In the genomic region with DNA sequence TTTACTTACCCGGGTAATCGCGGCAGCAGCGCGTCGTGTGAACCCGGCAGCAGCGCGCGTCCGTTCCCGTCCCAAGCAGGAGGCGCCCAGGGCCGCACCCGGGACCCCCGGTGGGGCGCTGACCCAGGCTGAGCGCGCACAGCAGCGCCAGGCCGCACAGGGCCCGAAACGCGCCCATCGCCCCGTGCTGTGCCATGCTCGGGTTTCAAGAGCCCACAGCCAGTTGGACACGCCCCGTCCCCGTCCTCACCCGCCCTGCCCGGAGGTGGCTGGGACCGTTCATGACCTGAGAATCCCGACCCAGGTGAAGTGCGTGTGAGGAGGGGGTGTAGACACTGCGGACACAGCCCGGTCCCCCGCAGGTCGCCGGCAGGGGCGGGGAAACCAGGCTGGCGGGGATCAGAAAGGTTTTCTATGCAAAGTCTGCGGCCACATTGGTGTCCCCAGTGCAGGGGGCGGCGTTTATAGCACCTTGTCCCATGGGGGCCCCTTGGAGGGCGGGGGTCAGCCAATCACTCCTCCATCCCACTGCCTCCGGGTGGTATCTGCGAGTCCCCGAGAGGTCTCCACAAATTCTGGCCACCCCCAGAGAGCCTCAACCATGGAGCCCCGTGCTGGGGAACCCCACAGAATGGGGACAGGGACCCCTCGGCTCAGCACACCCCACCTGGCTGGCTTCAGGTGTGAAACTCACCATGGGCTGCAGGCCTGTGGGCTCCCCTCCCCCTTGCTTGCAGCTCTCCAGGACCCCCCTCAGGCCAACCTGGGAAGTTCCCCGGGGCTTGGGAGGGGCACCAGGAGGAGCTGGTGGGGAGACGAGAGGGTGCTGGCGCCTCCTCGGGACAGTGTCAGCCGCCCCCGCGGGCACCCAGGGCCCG, we compare ENCODE assay signal across 9 cellular contexts. TPM values are rescaled to one million over a fixed set of nuclear protein-coding genes. Genes with fewer than 3 reads are reported as not detected.
DNase-seq lines count a peak whose midpoint lies in the region; ATAC-seq and TF ChIP-seq lines count a peak whose summit lies in the region.
"Had no signal": no experiment of that assay in that cellular context is flagged by ENCODE, and none has a peak within 500 bp of the region (broad histone marks: within the 10 kb centered on the region; RNA-seq: fewer than 3 reads in every experiment).

A gene with protein sequence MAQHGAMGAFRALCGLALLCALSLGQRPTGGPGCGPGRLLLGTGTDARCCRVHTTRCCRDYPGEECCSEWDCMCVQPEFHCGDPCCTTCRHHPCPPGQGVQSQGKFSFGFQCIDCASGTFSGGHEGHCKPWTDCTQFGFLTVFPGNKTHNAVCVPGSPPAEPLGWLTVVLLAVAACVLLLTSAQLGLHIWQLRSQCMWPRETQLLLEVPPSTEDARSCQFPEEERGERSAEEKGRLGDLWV (minus strand): TSS at position 217 of the 878 bp plus-strand sequence. CDS start 21 bp downstream, at position 196.

- no peak for TF ChIP-seq CTCF in heart left ventricle (IDR thresholded peaks at IDR 0.05)

- peaks cover 8 to 49% (median 21%) of the 10 kb centered on the region in 9 donors for H3K27me3 ChIP-seq in heart left ventricle

- 7 to 22% (median 12%) methylated on average over 36 to 59 of the region's 59 CpGs for WGBS in heart left ventricle, 4 donors

- H3K9me3 ChIP-seq in heart left ventricle: no peaks in the 10 kb centered on the region
- H3K9me3 ChIP-seq: A549 had no signal

- H3K4me3 ChIP-seq in heart left ventricle: peak within 1 kb of the TSS in 10 of 12 donors; percentile 11 to 49 (median 32)
- H3K4me3 ChIP-seq: A549 had no signal

- H3K36me3 ChIP-seq in heart left ventricle: no peaks in the 10 kb centered on the region

- no peak within 1 kb of the TSS for H3K27ac ChIP-seq in heart left ventricle
- H3K27ac ChIP-seq: A549 had no signal

- peak; percentile 51 for DNase-seq in NCI-H146 (lab: John Stamatoyannopoulos, UW)
- DNase-seq in NCI-H146 treated with DMSO at 0.1 percent for 48 hours (lab: John Stamatoyannopoulos, UW; ENCODE audit: unreplicated experiment): no peak
- DNase-seq in activated CD4-positive, alpha-beta T cell treated with anti-CD3 and anti-CD28 coated beads, Interleukin-2, amount 50 U/mL, for 1 hour: peak; percentile 42
- DNase-seq in heart left ventricle: peak in 4 of 5 donors; percentile 9 to 64 (median 31)
- peak; percentile 46 for DNase-seq in stimulated activated CD4-positive, alpha-beta T cell treated with anti-CD3 and anti-CD28 coated beads, Interleukin-1b, Interleukin-23, amount 100 ng/mL, for 48 hours
- no peak for DNase-seq in NCI-H1436 (lab: John Stamatoyannopoulos, UW)
- DNase-seq in dedifferentiated amniotic fluid mesenchymal stem cell (ENCODE audit: extremely low spot score): no peak
- DNase-seq in OCI-M1 (lab: John Stamatoyannopoulos, UW): no peak

- intact Hi-C loops in heart left ventricle (cut with DNase I): no loop called here

- ATAC-seq in heart left ventricle: peak in 1 of 4 donors; percentile 20
- ATAC-seq: A549 had no signal

- H3K4me1 ChIP-seq in heart left ventricle: peaks cover 0 to 36% (median 15%) of the 10 kb centered on the region in 12 donors

- TF ChIP-seq POLR2A in heart left ventricle (IDR thresholded peaks at IDR 0.05): no peak

RNA-seq across cellular contexts. Expression of the gene that starts here (rescaled TPM):
- under 1 TPM in 2 of 9 donors, not detected in 7; 0.77 to 0.93 TPM for total RNA-seq in heart left ventricle
- polyA plus RNA-seq in heart left ventricle: under 1 TPM in 1 of 2 donors, not detected in 1; 0.24 TPM
- polyA plus RNA-seq: A549 had no signal

Comparison
In these comparisons a context has a peak if more than half of its experiments do, and no peak if none do; other contexts are left out.
1. DNase-seq: peak in NCI-H146 (single experiment), activated CD4-positive, alpha-beta T cell treated with anti-CD3 and anti-CD28 coated beads, Interleukin-2, amount 50 U/mL, for 1 hour (single experiment) and stimulated activated CD4-positive, alpha-beta T cell treated with anti-CD3 and anti-CD28 coated beads, Interleukin-1b, Interleukin-23, amount 100 ng/mL, for 48 hours (single experiment); none in NCI-H146 treated with DMSO at 0.1 percent for 48 hours (single experiment), NCI-H1436 (single experiment), dedifferentiated amniotic fluid mesenchymal stem cell (single experiment) and OCI-M1 (single experiment).
2. Peak in DNase-seq and H3K4me3 ChIP-seq in heart left ventricle; RNA of the gene not detected or under 1 TPM.